ENCODE assay signal across 7 cellular contexts in the genomic region with DNA sequence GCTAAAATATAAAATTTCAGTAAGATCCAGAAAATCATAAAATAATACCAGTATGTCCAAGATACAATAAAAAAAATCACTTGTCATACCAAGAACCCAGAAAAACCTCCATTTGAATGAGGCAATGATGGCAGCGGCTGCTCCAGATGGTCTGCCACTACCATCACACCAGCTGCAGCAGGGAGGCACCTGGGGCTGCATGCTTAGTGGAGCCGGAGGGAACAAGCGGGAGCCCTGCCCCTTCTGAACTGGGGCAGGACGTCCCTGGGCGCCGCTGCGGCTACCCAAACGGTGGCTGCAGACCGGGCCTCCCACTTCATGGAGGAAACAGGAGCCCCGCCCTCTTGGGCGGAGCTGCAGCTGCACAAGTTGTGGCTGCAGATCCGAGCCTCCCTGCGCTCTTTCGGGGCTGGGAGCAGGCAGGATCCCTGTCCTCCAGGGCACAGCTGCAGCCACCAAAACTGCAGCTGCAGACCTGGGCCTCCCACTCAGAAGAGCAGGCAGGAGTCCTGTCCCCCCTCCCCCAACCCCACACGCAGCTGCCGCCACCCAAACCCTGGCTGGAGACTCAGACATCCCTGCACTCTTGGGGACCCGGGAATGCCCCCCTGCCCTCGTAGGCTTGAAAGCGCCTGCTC. TPM values are rescaled to one million over a fixed set of nuclear protein-coding genes. Genes with fewer than 3 reads are reported as not detected.
DNase-seq lines count a peak whose midpoint lies in the region; ATAC-seq, FAIRE-seq and TF ChIP-seq lines count a peak whose summit lies in the region.

No MANE protein-coding gene starts in this region.

- H3K36me3 ChIP-seq in lung (ENCODE audit: control insufficient read depth in 2 of 2, insufficient read depth in 2 of 2, low read length in 2 of 2), result no peaks in the 10 kb centered on the region

- 9 to 14% methylated on average over 19 of the region's 19 CpGs for WGBS in lung, 2 donors

- DNase-seq in GM18507 (ENCODE audit: extremely low spot score, insufficient read length, low read depth), result peak; percentile 29
- peak; percentile 99 for DNase-seq in NCI-H2171 treated with DMSO at 0.1 percent for 48 hours (lab: John Stamatoyannopoulos, UW)
- DNase-seq in activated CD4-positive, alpha-beta T cell treated with anti-CD3 and anti-CD28 coated beads for 24 hours (ENCODE audit: low read depth in 2 of 2), result peak; percentile 27 to 56
- no peak for DNase-seq in coronary artery (ENCODE audit: low spot score)
- peak; percentile 76 for DNase-seq in lung (ENCODE audit: low spot score)
- DNase-seq in stimulated activated CD8-positive, alpha-beta memory T cell treated with anti-CD3 and anti-CD28 coated beads, Interleukin-12 subunit alpha, Interleukin-12 subunit beta, amount 100 ng/mL, for 1 hour (ENCODE audit: low read depth), result peak; percentile 35

- no peaks in the 10 kb centered on the region for H3K27me3 ChIP-seq in lung (ENCODE audit: control insufficient read depth, insufficient read depth)

- no peak for TF ChIP-seq CTCF in coronary artery (IDR thresholded peaks at IDR 0.05)
- no peak for TF ChIP-seq CTCF in lung (IDR thresholded peaks at IDR 0.05; ENCODE audit: control extremely low read depth, extremely low read depth)

- no peak overlapping the region for H3K27ac ChIP-seq in coronary artery
- no peak overlapping the region for H3K27ac ChIP-seq in lung (ENCODE audit: low read depth in 1 of 2, low read length in 1 of 2)

- H3K4me3 ChIP-seq in coronary artery (peak overlapping the region; percentile 65), lung (no peak overlapping the region)

- FAIRE-seq in GM18507 (lab: Jason Lieb, UNC), result peak; percentile 76

- ATAC-seq in HG02981 (IDR thresholded peaks at IDR 0.05; ENCODE audit: unreplicated experiment), result peak; percentile 87
- peak; percentile 83 for ATAC-seq in lung (ENCODE audit: insufficient read depth, low FRiP score)

- peaks cover 0 to 6% of the 10 kb centered on the region in 2 donors for H3K4me1 ChIP-seq in lung (ENCODE audit: control insufficient read depth in 2 of 2, insufficient read depth in 2 of 2, low read length in 2 of 2)

- no peaks in the 10 kb centered on the region for H3K9me3 ChIP-seq in lung (ENCODE audit: control insufficient read depth in 2 of 2, insufficient read depth in 1 of 2, low read length in 1 of 2)

RNA-seq across cellular contexts. Expression of a gene that starts 36.1 kb away (rescaled TPM):
- not detected for total RNA-seq in lung
- not detected for polyA plus RNA-seq in lung
